ENCODE assay signal across 8 cellular contexts in the genomic region with DNA sequence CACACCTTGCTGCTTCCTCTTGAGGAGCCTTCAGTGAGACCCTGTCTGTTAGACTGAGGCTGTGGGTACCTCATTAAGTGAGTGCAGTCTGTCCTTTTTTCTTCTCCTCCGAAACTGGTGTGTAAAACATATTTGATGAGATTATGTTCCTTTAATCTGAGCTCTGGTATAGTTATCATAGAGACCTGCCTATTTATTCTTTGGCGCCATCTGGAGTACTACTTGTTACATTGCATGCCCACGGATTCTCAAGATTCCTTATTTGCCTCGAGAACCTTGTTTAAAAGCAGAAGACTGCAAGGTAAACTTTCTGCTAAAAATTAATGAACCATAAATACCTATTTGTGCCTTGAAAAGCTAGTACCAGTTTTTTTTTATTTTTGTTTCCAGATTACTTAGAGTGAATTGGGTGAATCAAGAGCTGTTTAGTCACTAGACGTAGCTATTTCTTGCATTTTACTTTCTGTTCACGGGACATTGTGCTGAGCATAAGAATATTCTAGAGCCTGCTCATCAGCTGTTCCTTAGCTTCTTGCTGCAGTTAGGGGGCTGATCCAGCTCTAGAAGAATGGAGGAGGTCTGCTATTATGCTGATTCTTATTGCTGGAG. TPM values are rescaled to one million over a fixed set of nuclear protein-coding genes. Genes with fewer than 3 reads are reported as not detected.
DNase-seq lines count a peak whose midpoint lies in the region; ATAC-seq and TF ChIP-seq lines count a peak whose summit lies in the region.

No MANE protein-coding gene starts in this region.

- no peak overlapping the region for H2BK12ac ChIP-seq in trophoblast cell (ENCODE audit: low read length)

- no peak overlapping the region for H2AK5ac ChIP-seq in trophoblast cell (ENCODE audit: low read length)

- H4K91ac ChIP-seq in trophoblast cell (ENCODE audit: low read depth, low read length): no peak overlapping the region

- peak overlapping the region; percentile 47 for H3K27ac Mint-ChIP-seq in activated T-cell treated with anti-CD3 and anti-CD28 coated beads, Interleukin-2, amount 50 U/mL, for 72 hours

- WGBS in trophoblast cell (ENCODE audit: extremely low coverage, insufficient coverage, insufficient read length): no CpG with 5 or more reads among the region's 6 CpGs

- no peak overlapping the region for H3K23ac ChIP-seq in trophoblast cell (ENCODE audit: low read length)

- H2BK120ac ChIP-seq in trophoblast cell (ENCODE audit: insufficient read depth, low read length, poor library complexity): no peak overlapping the region

- no peak overlapping the region for H3K4me3 ChIP-seq in fibroblast of mammary gland (ENCODE audit: control insufficient read depth, low read depth, low read length)
- H3K4me3 ChIP-seq in trophoblast cell (ENCODE audit: low read depth, low read length): no peak overlapping the region

- H3K27me3 ChIP-seq in trophoblast cell (ENCODE audit: insufficient read depth, low read length): no peaks in the 10 kb centered on the region

- H3K9me3 ChIP-seq in trophoblast cell (ENCODE audit: insufficient read depth, low read depth, low read length): no peaks in the 10 kb centered on the region

- H3K9me3 Mint-ChIP-seq in activated T-cell treated with anti-CD3 and anti-CD28 coated beads, Interleukin-2, amount 50 U/mL, for 72 hours: no peaks in the 10 kb centered on the region

- no peak overlapping the region for H4K12ac ChIP-seq in trophoblast cell (ENCODE audit: low read depth, low read length)

- peak; percentile 32 to 56 for ATAC-seq in activated T-cell treated with anti-CD3 and anti-CD28 coated beads, Interleukin-2, amount 50 U/mL, for 72 hours (replicated peaks in 1 of 2)
- no peak for ATAC-seq in GM18858 (IDR thresholded peaks at IDR 0.05; ENCODE audit: unreplicated experiment)

- no peak overlapping the region for H2AFZ ChIP-seq in trophoblast cell (ENCODE audit: insufficient read depth, low read length, poor library complexity)

- H3K36me3 ChIP-seq in trophoblast cell (ENCODE audit: control insufficient read depth in 1 of 2, insufficient read depth in 2 of 2, low read length in 2 of 2): peaks cover 18 to 31% of the 10 kb centered on the region in 2 experiments

- H4K8ac ChIP-seq in trophoblast cell (ENCODE audit: low read depth, low read length): no peak overlapping the region

- H3K79me2 ChIP-seq in trophoblast cell (ENCODE audit: control insufficient read depth, insufficient read depth, low read length, poor library complexity): no peaks in the 10 kb centered on the region

- H3K4ac ChIP-seq in trophoblast cell (ENCODE audit: low read depth, low read length): no peak overlapping the region

- H3K4me3 Mint-ChIP-seq in activated T-cell treated with anti-CD3 and anti-CD28 coated beads, Interleukin-2, amount 50 U/mL, for 72 hours: no peak overlapping the region

- H3K4me1 Mint-ChIP-seq in activated T-cell treated with anti-CD3 and anti-CD28 coated beads, Interleukin-2, amount 50 U/mL, for 72 hours (ENCODE audit: low read depth): no peaks in the 10 kb centered on the region

- H3K14ac ChIP-seq in trophoblast cell (ENCODE audit: low read length): no peak overlapping the region

- no peak overlapping the region for H3K27ac ChIP-seq in trophoblast cell (ENCODE audit: low read depth, low read length)

- no peaks in the 10 kb centered on the region for H3K27me3 Mint-ChIP-seq in activated T-cell treated with anti-CD3 and anti-CD28 coated beads, Interleukin-2, amount 50 U/mL, for 72 hours (ENCODE audit: low read depth)

- no peak overlapping the region for H3K9ac ChIP-seq in trophoblast cell (ENCODE audit: low read length)

- no peak overlapping the region for H3K18ac ChIP-seq in trophoblast cell (ENCODE audit: low read length)

- peak; percentile 76 for TF ChIP-seq CTCF in fibroblast of mammary gland (conservative IDR thresholded peaks at IDR 0.05; ENCODE audit: control insufficient read depth, insufficient read depth, low read depth, low read length)

- H3K4me1 ChIP-seq in trophoblast cell (ENCODE audit: control insufficient read depth in 1 of 2, insufficient read depth in 2 of 2, low read length in 2 of 2): peaks cover 0 to 3% of the 10 kb centered on the region in 2 experiments

- peaks cover 3 to 30% of the 10 kb centered on the region in 2 donors for H3K36me3 Mint-ChIP-seq in activated T-cell treated with anti-CD3 and anti-CD28 coated beads, Interleukin-2, amount 50 U/mL, for 72 hours (ENCODE audit: insufficient read depth in 2 of 2)

- no peak overlapping the region for H2BK5ac ChIP-seq in trophoblast cell (ENCODE audit: low read depth, low read length, poor library complexity)

- no peaks in the 10 kb centered on the region for H3K79me1 ChIP-seq in trophoblast cell (ENCODE audit: low read length)

- DNase-seq in activated T-cell treated with anti-CD3 and anti-CD28 coated beads, Interleukin-2, amount 50 U/mL, for 72 hours: peak in 1 of 2 donors; percentile 16
- DNase-seq in activated T-cell treated with anti-CD3 and anti-CD28 coated beads, Interleukin-2, amount 50 U/mL, for 48 hours: no peak
- DNase-seq in LHCN-M2 (ENCODE audit: low read depth): peak; percentile 50
- peak; percentile 14 for DNase-seq in SKM-1 (lab: John Stamatoyannopoulos, UW; ENCODE audit: unreplicated experiment)
- peak; percentile 58 for DNase-seq in fibroblast of mammary gland (ENCODE audit: low read depth)
- peak; percentile 9 to 77 for DNase-seq in trophoblast cell
- no peak for DNase-seq in GOT3 (lab: John Stamatoyannopoulos, UW)

- H3K4me2 ChIP-seq in trophoblast cell (ENCODE audit: low read length): no peak overlapping the region

RNA-seq across cellular contexts. Expression of a gene that starts 16.9 kb away (rescaled TPM):
- total RNA-seq in activated T-cell treated with anti-CD3 and anti-CD28 coated beads, Interleukin-2, amount 50 U/mL, for 72 hours: 10 to 100 TPM; 17.1 to 17.8 TPM
- 21.6 and 26.7 TPM in 2 replicates for total RNA-seq in LHCN-M2 (2014; rRNA removed)
- 64.1 TPM for polyA plus RNA-seq in LHCN-M2 (2012)
- polyA plus RNA-seq in trophoblast cell (2013): 41.4 and 42.5 TPM in 2 replicates

Comparison
In these comparisons a context has a peak if more than half of its experiments do, and no peak if none do; other contexts are left out.
1. DNase-seq: peak in LHCN-M2 (single experiment), SKM-1 (single experiment), fibroblast of mammary gland (single experiment) and trophoblast cell (2 of 2); none in activated T-cell treated with anti-CD3 and anti-CD28 coated beads, Interleukin-2, amount 50 U/mL, for 48 hours (0 of 2) and GOT3 (single experiment).